Comparison of ENCODE assay signal across 34 cellular contexts in genomic region chr5:122730037-122730436, GRCh38. TPM values are rescaled to one million over a fixed set of nuclear protein-coding genes. Genes with fewer than 3 reads are reported as not detected.
DNase-seq lines count a peak whose midpoint lies in the region; ATAC-seq, FAIRE-seq and TF ChIP-seq lines count a peak whose summit lies in the region.
"Had no signal": no experiment of that assay in that cellular context is flagged by ENCODE, and none has a peak within 500 bp of the region (broad histone marks: within the 10 kb centered on the region; RNA-seq: fewer than 3 reads in every experiment).

No MANE protein-coding gene starts in this region.

- peak overlapping the region in 6 of 11 experiments; percentile 15 to 64 (median 56); a peak in 9 of 22 replicates for H3K4me2 ChIP-seq in BLaER1 treated with 17β-estradiol and CSF1 and Interleukin-3, amounts not matched to agents 10 nM and 100 nM
- H3K4me2 ChIP-seq in GM12878 (ENCODE audit: control insufficient read depth, insufficient read depth) (no peak overlapping the region), H9 (ENCODE audit: insufficient read depth, insufficient read length, low read length) (no peak overlapping the region)

- H3K27ac ChIP-seq in BLaER1 treated with 17β-estradiol and CSF1 and Interleukin-3, amounts not matched to agents 10 nM and 100 nM: no peak overlapping the region; a peak in 1 of 22 replicates
- H3K27ac ChIP-seq in GM12878 (ENCODE audit: control insufficient read depth, insufficient read depth): no peak overlapping the region
- H3K27ac ChIP-seq in H9 (ENCODE audit: insufficient read length, low read depth, low read length): no peak overlapping the region
- H3K27ac ChIP-seq in tibial artery: no peak overlapping the region
- H3K27ac ChIP-seq: brain microvascular endothelial cell, epithelial cell of prostate, prostate gland, sigmoid colon had no signal

- H2BK20ac ChIP-seq in H9 (ENCODE audit: low read depth, low read length, poor library complexity, severe bottlenecking): no peak overlapping the region

- no peaks in the 10 kb centered on the region for H3K4me1 Mint-ChIP-seq in H9
- no peaks in the 10 kb centered on the region for H3K4me1 Mint-ChIP-seq in activated naive CD8-positive, alpha-beta T cell treated with anti-CD3 and anti-CD28 coated beads for 36 hours
- H3K4me1 Mint-ChIP-seq: activated CD8-positive, alpha-beta memory T cell treated with anti-CD3 and anti-CD28 coated beads, Interleukin-2, amount 10 ng/mL, durations not matched to agents 7 days and 5 days had no signal

- no peak overlapping the region for H3K23ac ChIP-seq in H9 (ENCODE audit: insufficient read length, low read depth, low read length)

- H3K27ac Mint-ChIP-seq in H9: no peak overlapping the region
- H3K27ac Mint-ChIP-seq in activated naive CD8-positive, alpha-beta T cell treated with anti-CD3 and anti-CD28 coated beads for 36 hours: no peak overlapping the region
- H3K27ac Mint-ChIP-seq: activated CD8-positive, alpha-beta memory T cell treated with anti-CD3 and anti-CD28 coated beads, Interleukin-2, amount 10 ng/mL, durations not matched to agents 7 days and 5 days; activated T-cell treated with anti-CD3 and anti-CD28 coated beads, Interleukin-2, amount 50 U/mL, for 72 hours; CD8-positive, alpha-beta T cell had no signal

- H3K4me3 ChIP-seq in BLaER1 treated with 17β-estradiol and CSF1 and Interleukin-3, amounts not matched to agents 10 nM and 100 nM: no peak overlapping the region
- H3K4me3 ChIP-seq in GM12878 (no peak overlapping the region), tibial artery (no peak overlapping the region)
- H3K4me3 ChIP-seq: K562, prostate gland, sigmoid colon had no signal

- H3K9me3 ChIP-seq in BLaER1 treated with 17β-estradiol and CSF1 and Interleukin-3, amounts not matched to agents 10 nM and 100 nM (replicated peaks in 1 of 11): peaks cover 2 to 22% (median 5%) of the 10 kb centered on the region in 11 experiments; a peak in 16 of 22 replicates
- H3K9me3 ChIP-seq in GM12878 (replicated peaks; ENCODE audit: control insufficient read depth, insufficient read depth, low read length): no peaks in the 10 kb centered on the region; the same call in 2 of the 3 replicates
- H3K9me3 ChIP-seq in H9 (ENCODE audit: control insufficient read depth, low read depth, low read length): no peaks in the 10 kb centered on the region
- H3K9me3 ChIP-seq in tibial artery: no peaks in the 10 kb centered on the region
- H3K9me3 ChIP-seq: prostate gland, sigmoid colon had no signal

- no peak overlapping the region for H2BK15ac ChIP-seq in H9 (ENCODE audit: low read depth, low read length)

- H3K79me1 ChIP-seq in H9 (ENCODE audit: insufficient read depth, low read depth, low read length, poor library complexity, severe bottlenecking): no peaks in the 10 kb centered on the region

- H4K20me1 ChIP-seq in BLaER1 treated with 17β-estradiol and CSF1 and Interleukin-3, amounts not matched to agents 10 nM and 100 nM: no peaks in the 10 kb centered on the region
- H4K20me1 ChIP-seq in GM12878 (ENCODE audit: control insufficient read depth, insufficient read depth) (no peaks in the 10 kb centered on the region), H9 (ENCODE audit: control insufficient read depth, insufficient read depth, insufficient read length) (no peaks in the 10 kb centered on the region)

- TF ChIP-seq POLR2A in GM12878 (IDR thresholded peaks at IDR 0.05; ENCODE audit: low read depth, low read length): no peak

- TF ChIP-seq CTCF in GM12878 (IDR thresholded peaks at IDR 0.05 in 2 of 3, conservative IDR thresholded peaks at IDR 0.05 in 1 of 3; ENCODE audit: control insufficient read depth in 2 of 3, extremely low read depth in 1 of 3, insufficient read depth in 1 of 3, low read depth in 3 of 3, low read length in 3 of 3) (no peak), H9 (conservative IDR thresholded peaks at IDR 0.05) (no peak), tibial artery (IDR thresholded peaks at IDR 0.05) (no peak)

- POLR2A ChIA-PET in GM12878 (lab: Charles Lee): interaction anchor here (0.5 to 0.6 kb wide), 2 partner anchors 25 to 35 kb away, joined by 3 to 16 read pairs; no protein-coding TSS in a partner anchor

- ATAC-seq in GM18868 (IDR thresholded peaks at IDR 0.05; ENCODE audit: unreplicated experiment): peak; percentile 31
- ATAC-seq in HG02870 (IDR thresholded peaks at IDR 0.05; ENCODE audit: unreplicated experiment): peak; percentile 32
- ATAC-seq in GM12878: peak; percentile 44
- no peak for ATAC-seq in HG03439 (IDR thresholded peaks at IDR 0.05; ENCODE audit: unreplicated experiment)
- ATAC-seq: activated CD8-positive, alpha-beta memory T cell treated with anti-CD3 and anti-CD28 coated beads, Interleukin-2, amount 10 ng/mL, durations not matched to agents 7 days and 5 days; activated T-cell treated with anti-CD3 and anti-CD28 coated beads, Interleukin-2, amount 50 U/mL, for 72 hours; CD8-positive, alpha-beta T cell; K562; left ventricle myocardium superior had no signal

- no peak for TF ChIP-seq RAD21 in GM12878 (IDR thresholded peaks at IDR 0.05; ENCODE audit: insufficient read depth, low read depth, low read length)

- H4K91ac ChIP-seq in H9 (ENCODE audit: insufficient read length, low read depth, low read length): no peak overlapping the region

- SMC1A ChIA-PET in GM12878 (lab: Charles Lee; ENCODE audit: uncharacterized antibody, unreplicated experiment): interaction anchor here (0.6 to 3.2 kb wide), 2 partner anchors 26 to 446 kb away, joined by 4 to 14 read pairs; no protein-coding TSS in a partner anchor

- no peak overlapping the region for H2AK5ac ChIP-seq in H9 (ENCODE audit: insufficient read length, low read length)

- no peak overlapping the region for H2BK5ac ChIP-seq in H9 (ENCODE audit: insufficient read length, low read length)

- H3K9me3 Mint-ChIP-seq in H9: peaks cover 0 to 3% of the 10 kb centered on the region in 2 experiments; a peak in 1 of 5 replicates
- H3K9me3 Mint-ChIP-seq in activated naive CD8-positive, alpha-beta T cell treated with anti-CD3 and anti-CD28 coated beads for 36 hours: no peaks in the 10 kb centered on the region
- H3K9me3 Mint-ChIP-seq: CD8-positive, alpha-beta T cell had no signal

- H3K4me1 ChIP-seq in BLaER1 treated with 17β-estradiol and CSF1 and Interleukin-3, amounts not matched to agents 10 nM and 100 nM: peaks cover 0 to 37% (median 10%) of the 10 kb centered on the region in 10 experiments; a peak in 12 of 20 replicates
- H3K4me1 ChIP-seq in GM12878 (ENCODE audit: control insufficient read depth, insufficient read depth, low read length) (peaks cover 14% of the 10 kb centered on the region), H9 (ENCODE audit: insufficient read depth, low read length) (no peaks in the 10 kb centered on the region), tibial artery (peaks cover 0 to 3% (median 0%) of the 10 kb centered on the region in 4 donors)
- H3K4me1 ChIP-seq: prostate gland, sigmoid colon had no signal

- H3K27me3 Mint-ChIP-seq in H9 (ENCODE audit: low read depth): no peaks in the 10 kb centered on the region
- peaks cover 6% of the 10 kb centered on the region for H3K27me3 Mint-ChIP-seq in activated naive CD8-positive, alpha-beta T cell treated with anti-CD3 and anti-CD28 coated beads for 36 hours

- 0 out of 4 replicates have a peak, but pooled peaks of 1 of the 2 experiments have one; percentile 9 for TF ChIP-seq EP300 in GM12878 (IDR thresholded peaks at IDR 0.05; ENCODE audit: borderline replicate concordance in 1 of 2, control insufficient read depth in 1 of 2, low read depth in 2 of 2, low read length in 2 of 2)

- no peaks in the 10 kb centered on the region for H3K27me3 ChIP-seq in BLaER1 treated with 17β-estradiol and CSF1 and Interleukin-3, amounts not matched to agents 10 nM and 100 nM
- no peaks in the 10 kb centered on the region for H3K27me3 ChIP-seq in GM12878 (replicated peaks in 1 of 2; ENCODE audit: control insufficient read depth in 2 of 2, insufficient read depth in 2 of 2, low read length in 1 of 2)
- no peaks in the 10 kb centered on the region for H3K27me3 ChIP-seq in H9 (ENCODE audit: insufficient read depth, low read length)
- H3K27me3 ChIP-seq in tibial artery: no peaks in the 10 kb centered on the region
- H3K27me3 ChIP-seq: brain microvascular endothelial cell, sigmoid colon had no signal

- no peaks in the 10 kb centered on the region for H3K36me3 Mint-ChIP-seq in H9 (ENCODE audit: insufficient read depth in 1 of 3, low read depth in 3 of 3)
- no peaks in the 10 kb centered on the region for H3K36me3 Mint-ChIP-seq in activated naive CD8-positive, alpha-beta T cell treated with anti-CD3 and anti-CD28 coated beads for 36 hours
- H3K36me3 Mint-ChIP-seq: activated CD8-positive, alpha-beta memory T cell treated with anti-CD3 and anti-CD28 coated beads, Interleukin-2, amount 10 ng/mL, durations not matched to agents 7 days and 5 days; CD8-positive, alpha-beta T cell had no signal

- H3K4me3 Mint-ChIP-seq in H9: no peak overlapping the region
- H3K4me3 Mint-ChIP-seq in activated naive CD8-positive, alpha-beta T cell treated with anti-CD3 and anti-CD28 coated beads for 36 hours: no peak overlapping the region
- H3K4me3 Mint-ChIP-seq: activated CD8-positive, alpha-beta memory T cell treated with anti-CD3 and anti-CD28 coated beads, Interleukin-2, amount 10 ng/mL, durations not matched to agents 7 days and 5 days; activated T-cell treated with anti-CD3 and anti-CD28 coated beads, Interleukin-2, amount 50 U/mL, for 72 hours; CD8-positive, alpha-beta T cell had no signal

- 0% methylated on average over 1 of the region's 1 CpG for WGBS in GM12878 (ENCODE audit: insufficient coverage, insufficient replicate concordance, low lambda C conversion rate, missing lambda C conversion rate)
- no CpG with 5 or more reads among the region's 1 CpG for WGBS in H9 (ENCODE audit: extremely low coverage, insufficient read length, low lambda C conversion rate)

- no peak overlapping the region for H4K5ac ChIP-seq in H9 (ENCODE audit: insufficient read length, low read depth, low read length)

- no peak for FAIRE-seq in GM12878 (lab: Jason Lieb, UNC)
- FAIRE-seq: HTR-8/SVneo, K562, keratinocyte, RCC 7860, urothelium cell line had no signal

- no peak overlapping the region for H3K9ac ChIP-seq in BLaER1 treated with 17β-estradiol and CSF1 and Interleukin-3, amounts not matched to agents 10 nM and 100 nM
- H3K9ac ChIP-seq in GM12878 (ENCODE audit: control insufficient read depth, insufficient read depth, low read length) (no peak overlapping the region), H9 (ENCODE audit: extremely low read depth, insufficient read length, low read length) (no peak overlapping the region)

- H3K18ac ChIP-seq in H9 (ENCODE audit: insufficient read length, low read depth, low read length): no peak overlapping the region

- no peak overlapping the region for H3K56ac ChIP-seq in H9 (ENCODE audit: insufficient read length, low read depth, low read length)

- H3K36me3 ChIP-seq in BLaER1 treated with 17β-estradiol and CSF1 and Interleukin-3, amounts not matched to agents 10 nM and 100 nM: peaks cover 0 to under 1% (median 0%) of the 10 kb centered on the region in 11 experiments; a peak in 2 of 22 replicates
- no peaks in the 10 kb centered on the region for H3K36me3 ChIP-seq in GM12878 (ENCODE audit: control insufficient read depth in 2 of 2, insufficient read depth in 2 of 2, low read length in 1 of 2)
- no peaks in the 10 kb centered on the region for H3K36me3 ChIP-seq in tibial artery
- H3K36me3 ChIP-seq: brain microvascular endothelial cell, prostate gland, sigmoid colon had no signal

- intact Hi-C loops in GM12878 (cut with micrococcal nuclease; ENCODE audit: unreplicated experiment): no loop called here
- intact Hi-C loops in tibial artery (cut with DNase I; ENCODE audit: low total_unique reads): no loop called here

- no peak overlapping the region for H3T11ph ChIP-seq in H9 (ENCODE audit: low read length)

- RAD21 ChIA-PET in GM12878 (lab: Charles Lee; ENCODE audit: unreplicated experiment): no interaction called here

- H3K14ac ChIP-seq in H9 (ENCODE audit: insufficient read depth, low read length): no peak overlapping the region

- no peak overlapping the region for H2BK120ac ChIP-seq in H9 (ENCODE audit: low read depth, low read length, poor library complexity, severe bottlenecking)

- no peak for DNase-seq in GM12878 (ENCODE audit: low read depth, low spot score)
- no peak for DNase-seq in H9
- no peak for DNase-seq in activated naive CD8-positive, alpha-beta T cell treated with anti-CD3 and anti-CD28 coated beads for 36 hours
- DNase-seq in tibial artery: no peak
- DNase-seq: activated CD4-positive, alpha-beta T cell treated with anti-CD3 and anti-CD28 coated beads, Interleukin-2, amount 50 U/mL, for 1 hour; activated CD8-positive, alpha-beta memory T cell treated with anti-CD3 and anti-CD28 coated beads, Interleukin-2, amount 10 ng/mL, durations not matched to agents 7 days and 5 days; activated naive CD4-positive, alpha-beta T cell treated with Interleukin-2 at 50 U/mL for 16 hours; activated T-cell treated with anti-CD3 and anti-CD28 coated beads, Interleukin-2, amount 50 U/mL, for 72 hours; amniotic stem cell; brain microvascular endothelial cell; CD8-positive, alpha-beta T cell; effector CD4-positive, alpha-beta T cell; left ventricle myocardium superior; NCI-H1417; NCI-H2029 treated with DMSO at 0.1 percent for 48 hours; NCI-H526; NK-92 treated with Interleukin-12 subunit alpha and Interleukin-12 subunit beta, amount 100 ng/mL, for 24 hours; SIG-M5; sigmoid colon; stimulated activated CD4-positive, alpha-beta T cell treated with anti-CD3 and anti-CD28 coated beads, Interleukin-4, amount 100 ng/mL, for 4 hours; stimulated activated naive CD4-positive, alpha-beta T cell; SW 1271; T1000 had no signal

- BruUV-seq in GM12878 (replicated peaks; lab: Mats Ljungman, UMichigan): no TSS peak

- no peaks in the 10 kb centered on the region for H3K79me2 ChIP-seq in GM12878 (ENCODE audit: control insufficient read depth, insufficient read depth, low read length)
- H3K79me2 ChIP-seq in H9 (ENCODE audit: insufficient read depth, low read length): no peaks in the 10 kb centered on the region

- in situ Hi-C loops in GM12878 (cut with MboI): no loop called here

- H3K4ac ChIP-seq in H9 (ENCODE audit: low read depth, low read length): no peak overlapping the region

- H2AFZ ChIP-seq in GM12878 (ENCODE audit: control insufficient read depth, low read depth, low read length) (no peak overlapping the region), H9 (ENCODE audit: low read length) (no peak overlapping the region)

- no peak overlapping the region for H4K8ac ChIP-seq in H9 (replicated peaks; ENCODE audit: insufficient read length, low read depth, low read length)

- no peaks in the 10 kb centered on the region for H3K23me2 ChIP-seq in H9 (ENCODE audit: insufficient read length, low read depth, low read length, poor library complexity, severe bottlenecking)

- CTCF ChIA-PET in GM12878 (lab: Yijun Ruan, JAX): interaction anchor here (1.2 to 1.3 kb wide), 2 partner anchors 26 to 28 kb away, joined by 4 read pairs; no protein-coding TSS in a partner anchor

- H2BK12ac ChIP-seq in H9 (ENCODE audit: insufficient read length, low read depth, low read length): no peak overlapping the region

RNA-seq across cellular contexts. Expression of gene SNX2, which starts 44.8 kb away (rescaled TPM):
- 85.2 and 85.6 TPM in 2 replicates for total RNA-seq in GM12878 (2013; cell fraction: nucleolus; rRNA removed)
- total RNA-seq in GM12878 (2014; rRNA removed) (46.3 and 49.5 TPM in 2 replicates), GM12878 (2014; rRNA removed; fragmentation: Illumina TruSeq; extraction: Trizol) (67.9 and 72.5 TPM in 2 replicates), GM12878 (2021) (43.9 and 53.0 TPM in 2 replicates), H9 (2021) (62.6 and 63.0 TPM in 2 replicates)
- polyA plus RNA-seq in GM12878 (2011; ENCODE audit: low read depth): 42.2 TPM
- polyA plus RNA-seq in GM12878 (2011; rRNA removed) (62.5 and 69.6 TPM in 2 replicates), GM12878 (2014; fragmentation: Illumina TruSeq; extraction: Trizol) (68.6 and 83.8 TPM in 2 replicates), GM12878 (2014; fragmentation: Nextera tagmentation; extraction: Ambion mirVana) (10 to 100 TPM; 59.3 to 63.5 TPM), GM12878 (2014; rRNA removed) (41.1 and 51.9 TPM in 2 replicates), GM12878 (2016; fragmentation: Nextera tagmentation; extraction: Ambion mirVana) (10 to 100 TPM; 84.1 to 84.3 TPM)
- polyA plus RNA-seq in GM12878 (2011; cell fraction: cytosol; rRNA removed): 19.3 and 31.2 TPM in 2 replicates
- polyA plus RNA-seq in GM12878 (2011; cell fraction: nucleus; rRNA removed): 16.2 and 18.3 TPM in 2 replicates
- polyA plus RNA-seq in GM12878 (2012): 56.0 and 57.2 TPM in 2 replicates
- polyA minus RNA-seq in GM12878 (2011; rRNA and poly(A)+ RNA removed): 37.2 and 48.9 TPM in 2 replicates
- polyA minus RNA-seq in GM12878 (2011; cell fraction: cytosol; rRNA and poly(A)+ RNA removed): 22.3 and 34.7 TPM in 2 replicates
- polyA minus RNA-seq in GM12878 (2011; cell fraction: nucleus; rRNA and poly(A)+ RNA removed): 26.7 and 36.3 TPM in 2 replicates
- total RNA-seq in activated naive CD8-positive, alpha-beta T cell treated with anti-CD3 and anti-CD28 coated beads for 36 hours: 10 to 100 TPM; 40.6 to 41.9 TPM

Comparison
In these comparisons a context has a peak if more than half of its experiments do, and no peak if none do; other contexts are left out.
1. H3K4me2 ChIP-seq: peak in BLaER1 treated with 17β-estradiol and CSF1 and Interleukin-3, amounts not matched to agents 10 nM and 100 nM (6 of 11); none in GM12878 (single experiment) and H9 (single experiment).